ENCODE assay signal across 9 cellular contexts in genomic region chr10:69801434-69802315, GRCh38. TPM values are rescaled to one million over a fixed set of nuclear protein-coding genes. Genes with fewer than 3 reads are reported as not detected.
A peak's percentile ranks its signal among the peaks of the same experiment; 100 is the strongest.
DNase-seq lines count a peak whose midpoint lies in the region; ATAC-seq, FAIRE-seq and TF ChIP-seq lines count a peak whose summit lies in the region.
"Had no signal": no experiment of that assay in that cellular context is flagged by ENCODE, and none has a peak within 500 bp of the region (broad histone marks: within the 10 kb centered on the region; RNA-seq: fewer than 3 reads in every experiment).

Gene COL13A1, plus strand, starts transcription at chr10:69801906. Its CDS starts 518 bp downstream, at chr10:69802424.

- no peak within 1 kb of the TSS for H3K4me3 ChIP-seq in CD4-positive, alpha-beta memory T cell (ENCODE audit: low read length in 2 of 2)
- H3K4me3 ChIP-seq in astrocyte (ENCODE audit: insufficient read depth, low read depth, low read length) (peak within 1 kb of the TSS; percentile 87), gastrocnemius medialis (peak within 1 kb of the TSS; percentile 55 to 69 (median 64))

- H4K20me1 ChIP-seq in astrocyte (ENCODE audit: insufficient read depth, low read length): peaks cover 5% of the 10 kb centered on the region

- H3K27ac Mint-ChIP-seq in CD4-positive, alpha-beta memory T cell: peak within 1 kb of the TSS in 1 of 7 donors; percentile 55
- H3K27ac Mint-ChIP-seq in astrocyte (ENCODE audit: unreplicated experiment): peak within 1 kb of the TSS; percentile 58

- CTCF ChIA-PET in CD4-positive, alpha-beta memory T cell (lab: Charles Lee; ENCODE audit: partially characterized antibody): interaction anchor here (1.0 kb wide), 1 partner anchor 10 kb away, joined by 3 read pairs; no protein-coding TSS in a partner anchor

- H3K9me3 ChIP-seq in CD4-positive, alpha-beta memory T cell (ENCODE audit: control insufficient read depth in 1 of 2, low read length in 2 of 2): no peaks in the 10 kb centered on the region
- H3K9me3 ChIP-seq in astrocyte (ENCODE audit: insufficient read depth, low read depth, low read length) (no peaks in the 10 kb centered on the region), gastrocnemius medialis (no peaks in the 10 kb centered on the region)

- H3K27ac ChIP-seq in CD4-positive, alpha-beta memory T cell (ENCODE audit: low read depth, low read length): no peak within 1 kb of the TSS
- H3K27ac ChIP-seq in astrocyte (ENCODE audit: low read depth, low read length): peak within 1 kb of the TSS; percentile 48
- peak within 1 kb of the TSS; percentile 68 to 89 (median 82) for H3K27ac ChIP-seq in gastrocnemius medialis
- H3K27ac ChIP-seq: HL-60 had no signal

- no peaks in the 10 kb centered on the region for H3K36me3 Mint-ChIP-seq in CD4-positive, alpha-beta memory T cell
- H3K36me3 Mint-ChIP-seq in astrocyte (ENCODE audit: low read depth, unreplicated experiment): peaks cover 2% of the 10 kb centered on the region

- H3K27me3 ChIP-seq in CD4-positive, alpha-beta memory T cell (ENCODE audit: insufficient read depth, low read length): peaks cover 20% of the 10 kb centered on the region
- H3K27me3 ChIP-seq in astrocyte (ENCODE audit: insufficient read depth, low read length): no peaks in the 10 kb centered on the region
- H3K27me3 ChIP-seq in gastrocnemius medialis: no peaks in the 10 kb centered on the region

- ATAC-seq in gastrocnemius medialis (peak; percentile 63 to 78), HG03457 (IDR thresholded peaks at IDR 0.05; ENCODE audit: unreplicated experiment) (no peak), GM18858 (IDR thresholded peaks at IDR 0.05; ENCODE audit: unreplicated experiment) (no peak)

- POLR2A ChIA-PET in CD4-positive, alpha-beta memory T cell (lab: Charles Lee; ENCODE audit: partially characterized antibody): no interaction called here

- intact Hi-C loops in CD4-positive, alpha-beta memory T cell (cut with micrococcal nuclease): loop anchor here (2.0 kb wide), 1 partner anchor 287 kb away; no protein-coding TSS in a partner anchor
- intact Hi-C loops in gastrocnemius medialis (cut with DNase I; ENCODE audit: low total_unique reads): loop anchor here (1.0 to 10.0 kb wide), 5 partner anchors 45 to 297 kb away; no protein-coding TSS in a partner anchor

- in situ Hi-C loops in gastrocnemius medialis (cut with MboI; ENCODE audit: low sequenced_read_pairs in 4 of 4): no loop called here

- no peak for TF ChIP-seq CTCF in astrocyte (IDR thresholded peaks at IDR 0.05; ENCODE audit: insufficient read depth, low read depth, low read length)
- peak in 2 of 5 experiments; percentile 7 to 14 for TF ChIP-seq CTCF in gastrocnemius medialis (IDR thresholded peaks at IDR 0.05 in 4 of 5, conservative IDR thresholded peaks at IDR 0.05 in 1 of 5)

- H3K9ac ChIP-seq in astrocyte (ENCODE audit: low read length): peak within 1 kb of the TSS; percentile 85

- no peak for FAIRE-seq in astrocyte (lab: Jason Lieb, UNC)

- H3K27me3 Mint-ChIP-seq in CD4-positive, alpha-beta memory T cell: peaks cover 28 to 48% of the 10 kb centered on the region in 2 donors
- peaks cover 56% of the 10 kb centered on the region for H3K27me3 Mint-ChIP-seq in astrocyte (ENCODE audit: low read depth, unreplicated experiment)

- TF ChIP-seq POLR2A in gastrocnemius medialis (IDR thresholded peaks at IDR 0.05): peak; percentile 49 to 51

- H3K79me2 ChIP-seq in astrocyte (ENCODE audit: insufficient read depth, low read length): peaks cover 41% of the 10 kb centered on the region

- H3K36me3 ChIP-seq in CD4-positive, alpha-beta memory T cell (ENCODE audit: insufficient read depth, low read length): no peaks in the 10 kb centered on the region
- no peaks in the 10 kb centered on the region for H3K36me3 ChIP-seq in astrocyte (ENCODE audit: insufficient read depth, low read length)
- H3K36me3 ChIP-seq in gastrocnemius medialis: no peaks in the 10 kb centered on the region

- no peak for DNase-seq in CD4-positive, alpha-beta memory T cell
- DNase-seq in Kasumi-1 (lab: John Stamatoyannopoulos, UW): peak; percentile 48 to 55
- DNase-seq in astrocyte (ENCODE audit: low read depth): peak; percentile 68
- peak; percentile 79 for DNase-seq in iPS DF 19.7 (ENCODE audit: low read depth, low spot score)
- peak; percentile 38 to 52 for DNase-seq in gastrocnemius medialis
- no peak for DNase-seq in NAMALWA (ENCODE audit: low spot score)

- peak within 1 kb of the TSS; percentile 92 for H3K4me2 ChIP-seq in astrocyte (ENCODE audit: low read length)

- H3K4me1 ChIP-seq in CD4-positive, alpha-beta memory T cell (ENCODE audit: insufficient read depth, low read length): peaks cover 10% of the 10 kb centered on the region
- H3K4me1 ChIP-seq in astrocyte (ENCODE audit: insufficient read depth, low read length) (peaks cover 35% of the 10 kb centered on the region), gastrocnemius medialis (peaks cover 10 to 12% of the 10 kb centered on the region in 2 donors)

- peaks cover 2 to 16% (median 9%) of the 10 kb centered on the region in 4 donors for H3K4me1 Mint-ChIP-seq in CD4-positive, alpha-beta memory T cell
- H3K4me1 Mint-ChIP-seq in astrocyte (ENCODE audit: low read depth, unreplicated experiment): peaks cover 2% of the 10 kb centered on the region

- H3K9me3 Mint-ChIP-seq in CD4-positive, alpha-beta memory T cell: peaks cover 0 to 2% (median 0%) of the 10 kb centered on the region in 8 donors
- peaks cover 5% of the 10 kb centered on the region for H3K9me3 Mint-ChIP-seq in astrocyte (ENCODE audit: unreplicated experiment)

- H3K4me3 Mint-ChIP-seq in CD4-positive, alpha-beta memory T cell: peak within 1 kb of the TSS in 6 of 8 donors; percentile 48 to 74 (median 61)
- peak within 1 kb of the TSS; percentile 85 for H3K4me3 Mint-ChIP-seq in astrocyte (ENCODE audit: unreplicated experiment)

- H2AFZ ChIP-seq in astrocyte (ENCODE audit: low read depth, low read length): peak within 1 kb of the TSS; percentile 87

RNA-seq across cellular contexts. Expression of gene COL13A1, which starts in this region (rescaled TPM):
- not detected for total RNA-seq in CD4-positive, alpha-beta memory T cell
- polyA plus RNA-seq in CD4-positive, alpha-beta memory T cell: not detected
- total RNA-seq in astrocyte: 0.65 and 0.86 TPM in 2 replicates
- 1 to 10 TPM in 3 of 4 donors, under 1 TPM in 1; 0.19 to 6.9 (median 2.4) TPM for total RNA-seq in gastrocnemius medialis

Comparison
In these comparisons a context has a peak if more than half of its experiments do, and no peak if none do; other contexts are left out.
1. Peak in DNase-seq, H3K4me3 ChIP-seq, H3K27ac ChIP-seq, H3K9ac ChIP-seq and H3K4me2 ChIP-seq in astrocyte; RNA of the gene not detected or under 1 TPM.
2. DNase-seq: peak in Kasumi-1 (2 of 2), iPS DF 19.7 (single experiment) and gastrocnemius medialis (2 of 2); none in CD4-positive, alpha-beta memory T cell (0 of 5) and NAMALWA (single experiment).
3. H3K4me3 ChIP-seq: peak in gastrocnemius medialis (4 of 4); none in CD4-positive, alpha-beta memory T cell (0 of 2).
4. ATAC-seq: peak in gastrocnemius medialis (2 of 2); none in HG03457 (single experiment) and GM18858 (single experiment).